ENCODE assay signal across 13 cellular contexts in genomic region chr19:39494661-39495060, GRCh38. TPM values are rescaled to one million over a fixed set of nuclear protein-coding genes. Genes with fewer than 3 reads are reported as not detected.
DNase-seq lines count a peak whose midpoint lies in the region; ATAC-seq and TF ChIP-seq lines count a peak whose summit lies in the region.
"Had no signal": no experiment of that assay in that cellular context is flagged by ENCODE, and none has a peak within 500 bp of the region (broad histone marks: within the 10 kb centered on the region; RNA-seq: fewer than 3 reads in every experiment).

No MANE protein-coding gene starts in this region.

- peaks cover 10% of the 10 kb centered on the region for H3K23me2 ChIP-seq in H9 (ENCODE audit: insufficient read length, low read depth, low read length, poor library complexity, severe bottlenecking)

- no peak overlapping the region for H3K56ac ChIP-seq in H9 (ENCODE audit: insufficient read length, low read depth, low read length)

- ATAC-seq in GM18873 (IDR thresholded peaks at IDR 0.05; ENCODE audit: low FRiP score, unreplicated experiment): no peak
- ATAC-seq: CD8-positive, alpha-beta T cell had no signal

- H4K20me1 ChIP-seq in BLaER1 (no peaks in the 10 kb centered on the region), H9 (ENCODE audit: control insufficient read depth, insufficient read depth, insufficient read length) (no peaks in the 10 kb centered on the region)

- H3K27ac Mint-ChIP-seq in H9: peak overlapping the region; percentile 1 to 49 (median 20); a peak in 2 of 7 replicates
- peak overlapping the region; percentile 90 for H3K27ac Mint-ChIP-seq in glutamatergic neuron (ENCODE audit: unreplicated experiment)
- H3K27ac Mint-ChIP-seq: CD14-positive monocyte; CD8-positive, alpha-beta T cell had no signal

- H3K36me3 Mint-ChIP-seq in H9 (ENCODE audit: insufficient read depth in 1 of 3, low read depth in 3 of 3): peaks cover 9 to 20% (median 9%) of the 10 kb centered on the region in 3 experiments
- peaks cover 4% of the 10 kb centered on the region for H3K36me3 Mint-ChIP-seq in glutamatergic neuron (ENCODE audit: unreplicated experiment)

- H4K5ac ChIP-seq in H9 (ENCODE audit: insufficient read length, low read depth, low read length): no peak overlapping the region

- H4K91ac ChIP-seq in H9 (ENCODE audit: insufficient read length, low read depth, low read length): no peak overlapping the region

- peaks cover 0 to 2% of the 10 kb centered on the region in 2 experiments; a peak in 3 of 5 replicates for H3K9me3 Mint-ChIP-seq in H9
- H3K9me3 Mint-ChIP-seq in glutamatergic neuron (ENCODE audit: unreplicated experiment): peaks cover 18% of the 10 kb centered on the region
- H3K9me3 Mint-ChIP-seq: CD8-positive, alpha-beta T cell had no signal

- no peak for TF ChIP-seq CTCF in H9 (conservative IDR thresholded peaks at IDR 0.05)
- TF ChIP-seq CTCF in RWPE1 (conservative IDR thresholded peaks at IDR 0.05; ENCODE audit: low read depth): no peak
- TF ChIP-seq CTCF in glutamatergic neuron (IDR thresholded peaks at IDR 0.05; ENCODE audit: partially characterized antibody, unreplicated experiment): no peak

- no peak overlapping the region for H2BK12ac ChIP-seq in H9 (ENCODE audit: insufficient read length, low read depth, low read length)

- H2BK120ac ChIP-seq in H9 (ENCODE audit: low read depth, low read length, poor library complexity, severe bottlenecking): no peak overlapping the region

- H2AFZ ChIP-seq in H9 (ENCODE audit: low read length): no peak overlapping the region

- no peak overlapping the region for H3K23ac ChIP-seq in H9 (ENCODE audit: insufficient read length, low read depth, low read length)

- no peak overlapping the region for H4K8ac ChIP-seq in H9 (replicated peaks; ENCODE audit: insufficient read length, low read depth, low read length)

- no peak overlapping the region for H3K14ac ChIP-seq in H9 (ENCODE audit: insufficient read depth, low read length)

- POLR2A ChIA-PET in RWPE1 (lab: Yijun Ruan, JAX; ENCODE audit: low non-redundant PET): interaction anchor here (0.5 to 0.7 kb wide), 2 partner anchors 9 to 78 kb away, joined by 4 read pairs; no protein-coding TSS in a partner anchor

- no peak overlapping the region for H3K9ac ChIP-seq in BLaER1
- H3K9ac ChIP-seq in H9 (ENCODE audit: extremely low read depth, insufficient read length, low read length): no peak overlapping the region

- H3K4me1 Mint-ChIP-seq in H9: peaks cover 12 to 21% of the 10 kb centered on the region in 2 experiments
- H3K4me1 Mint-ChIP-seq in glutamatergic neuron (ENCODE audit: low read depth, unreplicated experiment): peaks cover 14% of the 10 kb centered on the region

- H3K79me1 ChIP-seq in H9 (ENCODE audit: insufficient read depth, low read depth, low read length, poor library complexity, severe bottlenecking): no peaks in the 10 kb centered on the region

- peaks cover 30% of the 10 kb centered on the region for H3K4me1 ChIP-seq in BLaER1
- H3K4me1 ChIP-seq in H9 (ENCODE audit: insufficient read depth, low read length): no peaks in the 10 kb centered on the region

- no peak overlapping the region for H3K18ac ChIP-seq in H9 (ENCODE audit: insufficient read length, low read depth, low read length)

- H2BK15ac ChIP-seq in H9 (ENCODE audit: low read depth, low read length): no peak overlapping the region

- H3K36me3 ChIP-seq in BLaER1: peaks cover 29% of the 10 kb centered on the region

- H3K4me3 Mint-ChIP-seq in H9: no peak overlapping the region
- H3K4me3 Mint-ChIP-seq in glutamatergic neuron (ENCODE audit: unreplicated experiment): no peak overlapping the region
- H3K4me3 Mint-ChIP-seq: CD14-positive monocyte; CD8-positive, alpha-beta T cell had no signal

- H3K27me3 Mint-ChIP-seq in H9 (ENCODE audit: low read depth) (peaks cover 33% of the 10 kb centered on the region), glutamatergic neuron (ENCODE audit: unreplicated experiment) (peaks cover 18% of the 10 kb centered on the region)

- no peak overlapping the region for H2BK20ac ChIP-seq in H9 (ENCODE audit: low read depth, low read length, poor library complexity, severe bottlenecking)

- no peak overlapping the region for H2BK5ac ChIP-seq in H9 (ENCODE audit: insufficient read length, low read length)

- peak overlapping the region; percentile 21 for H3K27ac ChIP-seq in BLaER1
- no peak overlapping the region for H3K27ac ChIP-seq in H9 (ENCODE audit: insufficient read length, low read depth, low read length)
- peak overlapping the region; percentile 5; the same call in 1 of the 2 replicates for H3K27ac ChIP-seq in RWPE1

- H3K79me2 ChIP-seq in H9 (ENCODE audit: insufficient read depth, low read length): no peaks in the 10 kb centered on the region

- H3K4me3 ChIP-seq in BLaER1: no peak overlapping the region

- CTCF ChIA-PET in RWPE1 (lab: Yijun Ruan, JAX): interaction anchor here (0.6 kb wide), 1 partner anchor 138 kb away, joined by 3 read pairs; no protein-coding TSS in a partner anchor

- H3K27me3 ChIP-seq in BLaER1 (0 out of 2 replicates have a peak, but pooled peaks cover 1% of the 10 kb centered on the region), H9 (ENCODE audit: insufficient read depth, low read length) (peaks cover 6% of the 10 kb centered on the region; the same call in 1 of the 2 replicates)
- H3K27me3 ChIP-seq: BE2C had no signal

- intact Hi-C loops in posterior cingulate gyrus (cut with DNase I): no loop called here

- H3K9me3 ChIP-seq in BLaER1: no peaks in the 10 kb centered on the region
- no peaks in the 10 kb centered on the region for H3K9me3 ChIP-seq in H9 (ENCODE audit: control insufficient read depth, low read depth, low read length)
- H3K9me3 ChIP-seq: BE2C had no signal

- no peak overlapping the region for H2AK5ac ChIP-seq in H9 (ENCODE audit: insufficient read length, low read length)

- H3K4me2 ChIP-seq in BLaER1: no peak overlapping the region
- H3K4me2 ChIP-seq in H9 (ENCODE audit: insufficient read depth, insufficient read length, low read length): no peak overlapping the region

- H3K4ac ChIP-seq in H9 (ENCODE audit: low read depth, low read length): no peak overlapping the region

- no CpG with 5 or more reads among the region's 5 CpGs for WGBS in H9 (ENCODE audit: extremely low coverage, insufficient read length, low lambda C conversion rate)

- DNase-seq in H9 (no peak), RWPE1 (ENCODE audit: low spot score) (no peak), glutamatergic neuron (no peak), activated T-cell treated with anti-CD3 and anti-CD28 coated beads for 4 hours (no peak), posterior cingulate gyrus (no peak)
- DNase-seq: BE2C; CD8-positive, alpha-beta T cell; COR-L47; DND-41; GDM1 had no signal

- no peak overlapping the region for H3T11ph ChIP-seq in H9 (ENCODE audit: low read length)

RNA-seq across cellular contexts. Expression of gene DLL3, which starts 4.1 kb away (rescaled TPM):
- total RNA-seq in H9 (2021): 2.4 and 2.5 TPM in 2 replicates
- 788 TPM for total RNA-seq in glutamatergic neuron (ENCODE audit: unreplicated experiment)

RNA-seq across cellular contexts. Expression of gene TIMM50, which starts 14.0 kb away (rescaled TPM):
- 121 and 128 TPM in 2 replicates for total RNA-seq in H9 (2021)
- 256 TPM for total RNA-seq in glutamatergic neuron (ENCODE audit: unreplicated experiment)

RNA-seq across cellular contexts. Expression of gene SELENOV, which starts 20.3 kb away (rescaled TPM):
- 6.7 and 6.9 TPM in 2 replicates for total RNA-seq in H9 (2021)
- 9.9 TPM for total RNA-seq in glutamatergic neuron (ENCODE audit: unreplicated experiment)
- total RNA-seq: CD8-positive, alpha-beta T cell had no signal

RNA-seq across cellular contexts. Expression of gene EID2B, which starts 38.0 kb away (rescaled TPM):
- total RNA-seq in H9 (2021) (2.1 and 2.2 TPM in 2 replicates), glutamatergic neuron (ENCODE audit: unreplicated experiment) (7.6 TPM)

RNA-seq across cellular contexts. Expression of gene EID2, which starts 45.3 kb away (rescaled TPM):
- total RNA-seq in H9 (2021) (18.8 and 18.9 TPM in 2 replicates), glutamatergic neuron (ENCODE audit: unreplicated experiment) (20.2 TPM)

Comparison
In these comparisons a context has a peak if more than half of its experiments do, and no peak if none do; other contexts are left out.
1. RNA of gene DLL3, which starts 4.1 kb away (total RNA-seq): 788 TPM in glutamatergic neuron (single experiment); 2.4 to 2.5 TPM in H9; every median in the first group is over 100 times any median in the second.